In genomic region chr15:42921049-42921731, GRCh38 we compare ENCODE assay signal across 8 cellular contexts. TPM values are rescaled to one million over a fixed set of nuclear protein-coding genes. Genes with fewer than 3 reads are reported as not detected.
DNase-seq lines count a peak whose midpoint lies in the region; ATAC-seq and TF ChIP-seq lines count a peak whose summit lies in the region.

No MANE protein-coding gene starts in this region.

- peak overlapping the region; percentile 100 for H2AFZ ChIP-seq in Loucy (ENCODE audit: low read length)

- peak overlapping the region; percentile 64 for H3K9ac ChIP-seq in Loucy (ENCODE audit: low read depth, low read length, poor library complexity, severe bottlenecking)

- TF ChIP-seq POLR2A in thyroid gland (IDR thresholded peaks at IDR 0.05) = no peak

- H3K27ac ChIP-seq in thyroid gland = peak overlapping the region in 1 of 3 donors; percentile 30

- H3K79me2 ChIP-seq in Loucy (ENCODE audit: insufficient read depth, low read length) = peaks cover 40% of the 10 kb centered on the region

- H3K27me3 ChIP-seq in GM06990 (replicated peaks; ENCODE audit: control insufficient read depth, insufficient read depth, low read length) = no peaks in the 10 kb centered on the region
- no peaks in the 10 kb centered on the region for H3K27me3 ChIP-seq in Loucy (ENCODE audit: insufficient read depth, low read length, poor library complexity, severe bottlenecking)
- no peaks in the 10 kb centered on the region for H3K27me3 ChIP-seq in thyroid gland

- ATAC-seq in HG03460 (IDR thresholded peaks at IDR 0.05; ENCODE audit: unreplicated experiment) = no peak

- H3K9me3 ChIP-seq in Loucy (ENCODE audit: insufficient read depth, low read depth, low read length) = no peaks in the 10 kb centered on the region
- H3K9me3 ChIP-seq in thyroid gland = no peaks in the 10 kb centered on the region

- H3K36me3 Mint-ChIP-seq in activated T-cell treated with anti-CD3 and anti-CD28 coated beads, Interleukin-2, amount 50 U/mL, for 24 hours (ENCODE audit: low read depth) = peaks cover 8% of the 10 kb centered on the region
- no peaks in the 10 kb centered on the region for H3K36me3 Mint-ChIP-seq in neural crest cell (ENCODE audit: low read depth)

- intact Hi-C loops in thyroid gland (cut with DNase I) = loop anchor here (10.0 kb wide), 1 partner anchor 186 kb away; the partner anchor contains the start of gene CDAN1

- DNase-seq in GM06990 (ENCODE audit: extremely low read depth, insufficient read length) (no peak), fibroblast of gingiva (ENCODE audit: low read depth) (peak; percentile 20), neural crest cell (ENCODE audit: low read depth, low spot score) (peak; percentile 5), thyroid gland (peak; percentile 20 to 32), SIG-M5 (lab: John Stamatoyannopoulos, UW) (no peak)
- peak; percentile 64 for DNase-seq in activated T-cell treated with anti-CD3 and anti-CD28 coated beads, Interleukin-2, amount 50 U/mL, for 24 hours

- TF ChIP-seq CTCF in GM06990 (IDR thresholded peaks at IDR 0.05; ENCODE audit: insufficient read depth, low read length, poor library complexity, severe bottlenecking) (no peak), Loucy (conservative IDR thresholded peaks at IDR 0.05; ENCODE audit: low read length) (no peak), neural crest cell (conservative IDR thresholded peaks at IDR 0.05) (peak; percentile 28), thyroid gland (IDR thresholded peaks at IDR 0.05) (peak in 2 of 6 experiments; percentile 21 to 31)

- H3K36me3 ChIP-seq in GM06990 (ENCODE audit: control insufficient read depth, insufficient read depth, low read length) (no peaks in the 10 kb centered on the region), Loucy (ENCODE audit: insufficient read depth, low read length) (no peaks in the 10 kb centered on the region), thyroid gland (no peaks in the 10 kb centered on the region)

- peak overlapping the region; percentile 98 for H3K27ac Mint-ChIP-seq in activated T-cell treated with anti-CD3 and anti-CD28 coated beads, Interleukin-2, amount 50 U/mL, for 24 hours
- H3K27ac Mint-ChIP-seq in neural crest cell (ENCODE audit: unreplicated experiment) = peak overlapping the region; percentile 60

- H3K4me2 ChIP-seq in Loucy (ENCODE audit: low read depth, low read length, poor library complexity, severe bottlenecking) = peak overlapping the region; percentile 94

- 1 to 3% methylated on average over 32 to 36 of the region's 36 CpGs for WGBS in thyroid gland, 2 donors

- H3K4me1 Mint-ChIP-seq in activated T-cell treated with anti-CD3 and anti-CD28 coated beads, Interleukin-2, amount 50 U/mL, for 24 hours (ENCODE audit: low read depth) = peaks cover 32% of the 10 kb centered on the region
- peaks cover 29% of the 10 kb centered on the region for H3K4me1 Mint-ChIP-seq in neural crest cell

- H3F3A ChIP-seq in Loucy (ENCODE audit: low read depth) = 0 out of 2 replicates have a peak, but pooled peaks cover 4% of the 10 kb centered on the region

- H3K4me1 ChIP-seq in Loucy (ENCODE audit: insufficient read depth, low read length, poor library complexity, severe bottlenecking) (peaks cover 31% of the 10 kb centered on the region), thyroid gland (peaks cover 8 to 11% of the 10 kb centered on the region in 2 donors)

- H3K27me3 Mint-ChIP-seq in activated T-cell treated with anti-CD3 and anti-CD28 coated beads, Interleukin-2, amount 50 U/mL, for 24 hours = no peaks in the 10 kb centered on the region
- H3K27me3 Mint-ChIP-seq in neural crest cell (ENCODE audit: low read depth) = no peaks in the 10 kb centered on the region

- H4K20me1 ChIP-seq in Loucy (ENCODE audit: insufficient read depth, low read length, poor library complexity, severe bottlenecking) = peaks cover 32% of the 10 kb centered on the region

- H3K4me3 Mint-ChIP-seq in activated T-cell treated with anti-CD3 and anti-CD28 coated beads, Interleukin-2, amount 50 U/mL, for 24 hours = peak overlapping the region; percentile 94
- H3K4me3 Mint-ChIP-seq in neural crest cell = peak overlapping the region; percentile 96

- H3K4me3 ChIP-seq in GM06990 (replicated peaks; ENCODE audit: low read depth, low read length) = peak overlapping the region; percentile 52
- peak overlapping the region; percentile 88 for H3K4me3 ChIP-seq in Loucy (ENCODE audit: low read length, poor library complexity, severe bottlenecking)
- H3K4me3 ChIP-seq in thyroid gland (replicated peaks in 1 of 3) = peak overlapping the region; percentile 8 to 94 (median 18)

- no peaks in the 10 kb centered on the region for H3K9me3 Mint-ChIP-seq in activated T-cell treated with anti-CD3 and anti-CD28 coated beads, Interleukin-2, amount 50 U/mL, for 24 hours
- no peaks in the 10 kb centered on the region for H3K9me3 Mint-ChIP-seq in neural crest cell

- H3K9me2 ChIP-seq in Loucy (replicated peaks; ENCODE audit: low read depth, low read length) = no peaks in the 10 kb centered on the region

RNA-seq across cellular contexts. Expression of gene TTBK2, which starts 0.6 kb away (rescaled TPM):
- total RNA-seq in neural crest cell = 25.4 and 28.2 TPM in 2 replicates
- total RNA-seq in thyroid gland = 10 to 100 TPM; 15.7 to 26.9 (median 20.0) TPM

Comparison
In these comparisons a context has a peak if more than half of its experiments do, and no peak if none do; other contexts are left out.
1. DNase-seq: peak in activated T-cell treated with anti-CD3 and anti-CD28 coated beads, Interleukin-2, amount 50 U/mL, for 24 hours (single experiment), fibroblast of gingiva (single experiment), neural crest cell (single experiment) and thyroid gland (2 of 2); none in GM06990 (single experiment) and SIG-M5 (single experiment).
2. H3K4me3 ChIP-seq: peak in every context shown above with its lines; median percentile 88 in Loucy; 52 in GM06990; 18 in thyroid gland.